2 cellular contexts compared by ENCODE assay signal in the genomic region with DNA sequence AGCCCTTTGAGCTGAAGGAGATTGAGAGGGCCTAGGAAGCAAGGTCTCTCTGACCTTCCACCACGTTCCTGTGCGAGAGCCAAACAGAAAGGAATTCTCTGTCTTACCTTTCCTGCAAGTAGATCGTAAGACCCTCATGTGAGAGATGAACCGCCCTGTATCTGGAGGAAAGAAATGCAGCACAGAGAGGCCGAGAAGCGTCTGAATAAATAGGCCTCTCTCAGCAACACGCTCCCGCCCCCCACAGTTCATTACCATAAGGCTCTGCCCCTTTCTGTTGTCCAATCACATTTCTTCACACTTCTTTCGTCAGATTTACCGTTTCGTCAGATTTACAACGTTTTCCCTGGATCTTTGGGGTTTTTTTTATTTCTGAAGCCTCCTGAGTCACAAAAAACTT.
TF ChIP-seq lines count a peak whose summit lies in the region.

No MANE protein-coding gene starts in this region.

TF ChIP-seq in IMR-90, 13 proteins besides CTCF, POLR2A, EP300 and RAD21 (continued from another document):
- TF ChIP-seq, protein P1, sequence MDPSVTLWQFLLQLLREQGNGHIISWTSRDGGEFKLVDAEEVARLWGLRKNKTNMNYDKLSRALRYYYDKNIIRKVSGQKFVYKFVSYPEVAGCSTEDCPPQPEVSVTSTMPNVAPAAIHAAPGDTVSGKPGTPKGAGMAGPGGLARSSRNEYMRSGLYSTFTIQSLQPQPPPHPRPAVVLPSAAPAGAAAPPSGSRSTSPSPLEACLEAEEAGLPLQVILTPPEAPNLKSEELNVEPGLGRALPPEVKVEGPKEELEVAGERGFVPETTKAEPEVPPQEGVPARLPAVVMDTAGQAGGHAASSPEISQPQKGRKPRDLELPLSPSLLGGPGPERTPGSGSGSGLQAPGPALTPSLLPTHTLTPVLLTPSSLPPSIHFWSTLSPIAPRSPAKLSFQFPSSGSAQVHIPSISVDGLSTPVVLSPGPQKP (IDR thresholded peaks at IDR 0.05; ENCODE audit: borderline replicate concordance, low read depth, low read length) = no peak
- TF ChIP-seq CEBPB (IDR thresholded peaks at IDR 0.05; ENCODE audit: low read depth, low read length) (no peak), MAFK (IDR thresholded peaks at IDR 0.05; ENCODE audit: low read depth, low read length) (no peak), NFE2L2 (IDR thresholded peaks at IDR 0.05; ENCODE audit: low read depth, low read length) (no peak), SMC3 (IDR thresholded peaks at IDR 0.05; ENCODE audit: low read depth, low read length) (no peak), RCOR1 (IDR thresholded peaks at IDR 0.05; ENCODE audit: insufficient replicate concordance, low read length) (no peak), FOS (IDR thresholded peaks at IDR 0.05; ENCODE audit: low read depth, low read length) (no peak), RFX5 (IDR thresholded peaks at IDR 0.05; ENCODE audit: low read depth, low read length) (no peak), CHD1 (IDR thresholded peaks at IDR 0.05; ENCODE audit: low read depth, low read length) (no peak)
- TF ChIP-seq, protein P2, sequence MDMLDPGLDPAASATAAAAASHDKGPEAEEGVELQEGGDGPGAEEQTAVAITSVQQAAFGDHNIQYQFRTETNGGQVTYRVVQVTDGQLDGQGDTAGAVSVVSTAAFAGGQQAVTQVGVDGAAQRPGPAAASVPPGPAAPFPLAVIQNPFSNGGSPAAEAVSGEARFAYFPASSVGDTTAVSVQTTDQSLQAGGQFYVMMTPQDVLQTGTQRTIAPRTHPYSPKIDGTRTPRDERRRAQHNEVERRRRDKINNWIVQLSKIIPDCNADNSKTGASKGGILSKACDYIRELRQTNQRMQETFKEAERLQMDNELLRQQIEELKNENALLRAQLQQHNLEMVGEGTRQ (IDR thresholded peaks at IDR 0.05; ENCODE audit: low read depth, low read length) = no peak

TF ChIP-seq in WTC11, 78 proteins besides CTCF, POLR2A, EP300 and RAD21 (continued from another document):
- TF ChIP-seq, protein P3, sequence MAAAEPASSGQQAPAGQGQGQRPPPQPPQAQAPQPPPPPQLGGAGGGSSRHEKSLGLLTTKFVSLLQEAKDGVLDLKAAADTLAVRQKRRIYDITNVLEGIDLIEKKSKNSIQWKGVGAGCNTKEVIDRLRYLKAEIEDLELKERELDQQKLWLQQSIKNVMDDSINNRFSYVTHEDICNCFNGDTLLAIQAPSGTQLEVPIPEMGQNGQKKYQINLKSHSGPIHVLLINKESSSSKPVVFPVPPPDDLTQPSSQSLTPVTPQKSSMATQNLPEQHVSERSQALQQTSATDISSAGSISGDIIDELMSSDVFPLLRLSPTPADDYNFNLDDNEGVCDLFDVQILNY (CRISPR knock-in tag; IDR thresholded peaks at IDR 0.05) = no peak
- TF ChIP-seq ZNF263 (CRISPR knock-in tag; IDR thresholded peaks at IDR 0.05; ENCODE audit: low read depth) (no peak), ZNF416 (CRISPR knock-in tag; IDR thresholded peaks at IDR 0.05) (no peak), JAZF1 (CRISPR knock-in tag; IDR thresholded peaks at IDR 0.05) (no peak), TCF7 (CRISPR knock-in tag; IDR thresholded peaks at IDR 0.05; ENCODE audit: low read depth) (no peak), RORB (CRISPR knock-in tag; IDR thresholded peaks at IDR 0.05) (no peak), ZNF121 (CRISPR knock-in tag; IDR thresholded peaks at IDR 0.05) (no peak)
- TF ChIP-seq, protein P4, sequence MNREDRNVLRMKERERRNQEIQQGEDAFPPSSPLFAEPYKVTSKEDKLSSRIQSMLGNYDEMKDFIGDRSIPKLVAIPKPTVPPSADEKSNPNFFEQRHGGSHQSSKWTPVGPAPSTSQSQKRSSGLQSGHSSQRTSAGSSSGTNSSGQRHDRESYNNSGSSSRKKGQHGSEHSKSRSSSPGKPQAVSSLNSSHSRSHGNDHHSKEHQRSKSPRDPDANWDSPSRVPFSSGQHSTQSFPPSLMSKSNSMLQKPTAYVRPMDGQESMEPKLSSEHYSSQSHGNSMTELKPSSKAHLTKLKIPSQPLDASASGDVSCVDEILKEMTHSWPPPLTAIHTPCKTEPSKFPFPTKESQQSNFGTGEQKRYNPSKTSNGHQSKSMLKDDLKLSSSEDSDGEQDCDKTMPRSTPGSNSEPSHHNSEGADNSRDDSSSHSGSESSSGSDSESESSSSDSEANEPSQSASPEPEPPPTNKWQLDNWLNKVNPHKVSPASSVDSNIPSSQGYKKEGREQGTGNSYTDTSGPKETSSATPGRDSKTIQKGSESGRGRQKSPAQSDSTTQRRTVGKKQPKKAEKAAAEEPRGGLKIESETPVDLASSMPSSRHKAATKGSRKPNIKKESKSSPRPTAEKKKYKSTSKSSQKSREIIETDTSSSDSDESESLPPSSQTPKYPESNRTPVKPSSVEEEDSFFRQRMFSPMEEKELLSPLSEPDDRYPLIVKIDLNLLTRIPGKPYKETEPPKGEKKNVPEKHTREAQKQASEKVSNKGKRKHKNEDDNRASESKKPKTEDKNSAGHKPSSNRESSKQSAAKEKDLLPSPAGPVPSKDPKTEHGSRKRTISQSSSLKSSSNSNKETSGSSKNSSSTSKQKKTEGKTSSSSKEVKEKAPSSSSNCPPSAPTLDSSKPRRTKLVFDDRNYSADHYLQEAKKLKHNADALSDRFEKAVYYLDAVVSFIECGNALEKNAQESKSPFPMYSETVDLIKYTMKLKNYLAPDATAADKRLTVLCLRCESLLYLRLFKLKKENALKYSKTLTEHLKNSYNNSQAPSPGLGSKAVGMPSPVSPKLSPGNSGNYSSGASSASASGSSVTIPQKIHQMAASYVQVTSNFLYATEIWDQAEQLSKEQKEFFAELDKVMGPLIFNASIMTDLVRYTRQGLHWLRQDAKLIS (CRISPR knock-in tag; IDR thresholded peaks at IDR 0.05; ENCODE audit: borderline replicate concordance) = no peak
- TF ChIP-seq, protein P5, sequence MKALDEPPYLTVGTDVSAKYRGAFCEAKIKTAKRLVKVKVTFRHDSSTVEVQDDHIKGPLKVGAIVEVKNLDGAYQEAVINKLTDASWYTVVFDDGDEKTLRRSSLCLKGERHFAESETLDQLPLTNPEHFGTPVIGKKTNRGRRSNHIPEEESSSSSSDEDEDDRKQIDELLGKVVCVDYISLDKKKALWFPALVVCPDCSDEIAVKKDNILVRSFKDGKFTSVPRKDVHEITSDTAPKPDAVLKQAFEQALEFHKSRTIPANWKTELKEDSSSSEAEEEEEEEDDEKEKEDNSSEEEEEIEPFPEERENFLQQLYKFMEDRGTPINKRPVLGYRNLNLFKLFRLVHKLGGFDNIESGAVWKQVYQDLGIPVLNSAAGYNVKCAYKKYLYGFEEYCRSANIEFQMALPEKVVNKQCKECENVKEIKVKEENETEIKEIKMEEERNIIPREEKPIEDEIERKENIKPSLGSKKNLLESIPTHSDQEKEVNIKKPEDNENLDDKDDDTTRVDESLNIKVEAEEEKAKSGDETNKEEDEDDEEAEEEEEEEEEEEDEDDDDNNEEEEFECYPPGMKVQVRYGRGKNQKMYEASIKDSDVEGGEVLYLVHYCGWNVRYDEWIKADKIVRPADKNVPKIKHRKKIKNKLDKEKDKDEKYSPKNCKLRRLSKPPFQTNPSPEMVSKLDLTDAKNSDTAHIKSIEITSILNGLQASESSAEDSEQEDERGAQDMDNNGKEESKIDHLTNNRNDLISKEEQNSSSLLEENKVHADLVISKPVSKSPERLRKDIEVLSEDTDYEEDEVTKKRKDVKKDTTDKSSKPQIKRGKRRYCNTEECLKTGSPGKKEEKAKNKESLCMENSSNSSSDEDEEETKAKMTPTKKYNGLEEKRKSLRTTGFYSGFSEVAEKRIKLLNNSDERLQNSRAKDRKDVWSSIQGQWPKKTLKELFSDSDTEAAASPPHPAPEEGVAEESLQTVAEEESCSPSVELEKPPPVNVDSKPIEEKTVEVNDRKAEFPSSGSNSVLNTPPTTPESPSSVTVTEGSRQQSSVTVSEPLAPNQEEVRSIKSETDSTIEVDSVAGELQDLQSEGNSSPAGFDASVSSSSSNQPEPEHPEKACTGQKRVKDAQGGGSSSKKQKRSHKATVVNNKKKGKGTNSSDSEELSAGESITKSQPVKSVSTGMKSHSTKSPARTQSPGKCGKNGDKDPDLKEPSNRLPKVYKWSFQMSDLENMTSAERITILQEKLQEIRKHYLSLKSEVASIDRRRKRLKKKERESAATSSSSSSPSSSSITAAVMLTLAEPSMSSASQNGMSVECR (CRISPR knock-in tag; IDR thresholded peaks at IDR 0.05; ENCODE audit: borderline replicate concordance) = no peak
- TF ChIP-seq, protein P6, sequence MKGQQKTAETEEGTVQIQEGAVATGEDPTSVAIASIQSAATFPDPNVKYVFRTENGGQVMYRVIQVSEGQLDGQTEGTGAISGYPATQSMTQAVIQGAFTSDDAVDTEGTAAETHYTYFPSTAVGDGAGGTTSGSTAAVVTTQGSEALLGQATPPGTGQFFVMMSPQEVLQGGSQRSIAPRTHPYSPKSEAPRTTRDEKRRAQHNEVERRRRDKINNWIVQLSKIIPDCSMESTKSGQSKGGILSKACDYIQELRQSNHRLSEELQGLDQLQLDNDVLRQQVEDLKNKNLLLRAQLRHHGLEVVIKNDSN (CRISPR knock-in tag; IDR thresholded peaks at IDR 0.05) = no peak
- TF ChIP-seq, protein P7, sequence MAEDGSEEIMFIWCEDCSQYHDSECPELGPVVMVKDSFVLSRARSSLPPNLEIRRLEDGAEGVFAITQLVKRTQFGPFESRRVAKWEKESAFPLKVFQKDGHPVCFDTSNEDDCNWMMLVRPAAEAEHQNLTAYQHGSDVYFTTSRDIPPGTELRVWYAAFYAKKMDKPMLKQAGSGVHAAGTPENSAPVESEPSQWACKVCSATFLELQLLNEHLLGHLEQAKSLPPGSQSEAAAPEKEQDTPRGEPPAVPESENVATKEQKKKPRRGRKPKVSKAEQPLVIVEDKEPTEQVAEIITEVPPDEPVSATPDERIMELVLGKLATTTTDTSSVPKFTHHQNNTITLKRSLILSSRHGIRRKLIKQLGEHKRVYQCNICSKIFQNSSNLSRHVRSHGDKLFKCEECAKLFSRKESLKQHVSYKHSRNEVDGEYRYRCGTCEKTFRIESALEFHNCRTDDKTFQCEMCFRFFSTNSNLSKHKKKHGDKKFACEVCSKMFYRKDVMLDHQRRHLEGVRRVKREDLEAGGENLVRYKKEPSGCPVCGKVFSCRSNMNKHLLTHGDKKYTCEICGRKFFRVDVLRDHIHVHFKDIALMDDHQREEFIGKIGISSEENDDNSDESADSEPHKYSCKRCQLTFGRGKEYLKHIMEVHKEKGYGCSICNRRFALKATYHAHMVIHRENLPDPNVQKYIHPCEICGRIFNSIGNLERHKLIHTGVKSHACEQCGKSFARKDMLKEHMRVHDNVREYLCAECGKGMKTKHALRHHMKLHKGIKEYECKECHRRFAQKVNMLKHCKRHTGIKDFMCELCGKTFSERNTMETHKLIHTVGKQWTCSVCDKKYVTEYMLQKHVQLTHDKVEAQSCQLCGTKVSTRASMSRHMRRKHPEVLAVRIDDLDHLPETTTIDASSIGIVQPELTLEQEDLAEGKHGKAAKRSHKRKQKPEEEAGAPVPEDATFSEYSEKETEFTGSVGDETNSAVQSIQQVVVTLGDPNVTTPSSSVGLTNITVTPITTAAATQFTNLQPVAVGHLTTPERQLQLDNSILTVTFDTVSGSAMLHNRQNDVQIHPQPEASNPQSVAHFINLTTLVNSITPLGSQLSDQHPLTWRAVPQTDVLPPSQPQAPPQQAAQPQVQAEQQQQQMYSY (CRISPR knock-in tag; IDR thresholded peaks at IDR 0.05) = no peak
- TF ChIP-seq, protein P8, sequence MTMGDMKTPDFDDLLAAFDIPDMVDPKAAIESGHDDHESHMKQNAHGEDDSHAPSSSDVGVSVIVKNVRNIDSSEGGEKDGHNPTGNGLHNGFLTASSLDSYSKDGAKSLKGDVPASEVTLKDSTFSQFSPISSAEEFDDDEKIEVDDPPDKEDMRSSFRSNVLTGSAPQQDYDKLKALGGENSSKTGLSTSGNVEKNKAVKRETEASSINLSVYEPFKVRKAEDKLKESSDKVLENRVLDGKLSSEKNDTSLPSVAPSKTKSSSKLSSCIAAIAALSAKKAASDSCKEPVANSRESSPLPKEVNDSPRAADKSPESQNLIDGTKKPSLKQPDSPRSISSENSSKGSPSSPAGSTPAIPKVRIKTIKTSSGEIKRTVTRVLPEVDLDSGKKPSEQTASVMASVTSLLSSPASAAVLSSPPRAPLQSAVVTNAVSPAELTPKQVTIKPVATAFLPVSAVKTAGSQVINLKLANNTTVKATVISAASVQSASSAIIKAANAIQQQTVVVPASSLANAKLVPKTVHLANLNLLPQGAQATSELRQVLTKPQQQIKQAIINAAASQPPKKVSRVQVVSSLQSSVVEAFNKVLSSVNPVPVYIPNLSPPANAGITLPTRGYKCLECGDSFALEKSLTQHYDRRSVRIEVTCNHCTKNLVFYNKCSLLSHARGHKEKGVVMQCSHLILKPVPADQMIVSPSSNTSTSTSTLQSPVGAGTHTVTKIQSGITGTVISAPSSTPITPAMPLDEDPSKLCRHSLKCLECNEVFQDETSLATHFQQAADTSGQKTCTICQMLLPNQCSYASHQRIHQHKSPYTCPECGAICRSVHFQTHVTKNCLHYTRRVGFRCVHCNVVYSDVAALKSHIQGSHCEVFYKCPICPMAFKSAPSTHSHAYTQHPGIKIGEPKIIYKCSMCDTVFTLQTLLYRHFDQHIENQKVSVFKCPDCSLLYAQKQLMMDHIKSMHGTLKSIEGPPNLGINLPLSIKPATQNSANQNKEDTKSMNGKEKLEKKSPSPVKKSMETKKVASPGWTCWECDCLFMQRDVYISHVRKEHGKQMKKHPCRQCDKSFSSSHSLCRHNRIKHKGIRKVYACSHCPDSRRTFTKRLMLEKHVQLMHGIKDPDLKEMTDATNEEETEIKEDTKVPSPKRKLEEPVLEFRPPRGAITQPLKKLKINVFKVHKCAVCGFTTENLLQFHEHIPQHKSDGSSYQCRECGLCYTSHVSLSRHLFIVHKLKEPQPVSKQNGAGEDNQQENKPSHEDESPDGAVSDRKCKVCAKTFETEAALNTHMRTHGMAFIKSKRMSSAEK (CRISPR knock-in tag; IDR thresholded peaks at IDR 0.05; ENCODE audit: borderline replicate concordance) = no peak
- TF ChIP-seq, protein P9, sequence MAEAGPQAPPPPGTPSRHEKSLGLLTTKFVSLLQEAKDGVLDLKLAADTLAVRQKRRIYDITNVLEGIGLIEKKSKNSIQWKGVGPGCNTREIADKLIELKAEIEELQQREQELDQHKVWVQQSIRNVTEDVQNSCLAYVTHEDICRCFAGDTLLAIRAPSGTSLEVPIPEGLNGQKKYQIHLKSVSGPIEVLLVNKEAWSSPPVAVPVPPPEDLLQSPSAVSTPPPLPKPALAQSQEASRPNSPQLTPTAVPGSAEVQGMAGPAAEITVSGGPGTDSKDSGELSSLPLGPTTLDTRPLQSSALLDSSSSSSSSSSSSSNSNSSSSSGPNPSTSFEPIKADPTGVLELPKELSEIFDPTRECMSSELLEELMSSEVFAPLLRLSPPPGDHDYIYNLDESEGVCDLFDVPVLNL (CRISPR knock-in tag; IDR thresholded peaks at IDR 0.05; ENCODE audit: borderline replicate concordance, low read depth) = no peak
